In genomic region chr9:130344366-130344765, GRCh38 we compare ENCODE assay signal across 7 cellular contexts.
"Had no signal": no experiment of that assay in that cellular context is flagged by ENCODE, and none has a peak within 500 bp of the region (broad histone marks: within the 10 kb centered on the region; RNA-seq: fewer than 3 reads in every experiment).

No MANE protein-coding gene starts in this region.

- H3K4me2 ChIP-seq: GM23338 had no signal

- H3K9me3 Mint-ChIP-seq: GM23338, HFFc6, IgD-negative memory B cell had no signal

- H3K4me3 Mint-ChIP-seq: GM23338, HFFc6, IgD-negative memory B cell had no signal

- H3K36me3 Mint-ChIP-seq: IgD-negative memory B cell had no signal

- H3K4me1 Mint-ChIP-seq: IgD-negative memory B cell had no signal

- H3K4me3 ChIP-seq: GM23338 had no signal

- H2AFZ ChIP-seq: GM23338 had no signal

- H3K27ac ChIP-seq: HL-60 had no signal

- H3K27me3 Mint-ChIP-seq: IgD-negative memory B cell had no signal

- H3K27ac Mint-ChIP-seq: GM23338, HFFc6, IgD-negative memory B cell had no signal

- DNase-seq: H7, HCEC 1CT, HFFc6, KG1 had no signal
